Comparison of ENCODE assay signal across 1 cellular context in genomic region chr5:168766038-168766700, GRCh38.
TF ChIP-seq lines count a peak whose summit lies in the region.

No MANE protein-coding gene starts in this region.

TF ChIP-seq in HEK293, 187 proteins besides CTCF, POLR2A, EP300 and RAD21 (continued from another document):
- no peak for TF ChIP-seq HIC1 (tag by site-specific recombination; IDR thresholded peaks at IDR 0.05)
- TF ChIP-seq WT1 (tag by site-specific recombination; IDR thresholded peaks at IDR 0.05) = no peak
- 0 out of 2 replicates have a peak, but pooled peaks have one; percentile 28 for TF ChIP-seq ZNF501 (tag by site-specific recombination; IDR thresholded peaks at IDR 0.05)
- TF ChIP-seq ZNF518A (tag by site-specific recombination; conservative IDR thresholded peaks at IDR 0.05; ENCODE audit: low read depth) = no peak
- no peak for TF ChIP-seq ZNF449 (tag by site-specific recombination; IDR thresholded peaks at IDR 0.05)
- no peak for TF ChIP-seq ZNF157 (tag by site-specific recombination; IDR thresholded peaks at IDR 0.05)
- no peak for TF ChIP-seq BCL11B (tag by site-specific recombination; IDR thresholded peaks at IDR 0.05; ENCODE audit: low read depth)
- no peak for TF ChIP-seq EGR2 (tag by site-specific recombination; IDR thresholded peaks at IDR 0.05; ENCODE audit: low read depth)
- TF ChIP-seq PRDM4 (tag by site-specific recombination; IDR thresholded peaks at IDR 0.05) = no peak
